ENCODE assay signal across 1 cellular context in genomic region chr18:54828290-54828871, GRCh38.
TF ChIP-seq lines count a peak whose summit lies in the region.

Gene RAB27B, plus strand, starts transcription at chr18:54828477. Its CDS starts 49,109 bp downstream, at chr18:54877586.

TF ChIP-seq in IMR-90, 13 proteins besides CTCF, POLR2A, EP300 and RAD21 (continued from another document):
- no peak for TF ChIP-seq MAFK (IDR thresholded peaks at IDR 0.05; ENCODE audit: low read depth, low read length)
TF ChIP-seq in IMR-90: peak in this region for 0.
